In genomic region chr20:18066421-18067333, GRCh38 we compare ENCODE assay signal across 20 cellular contexts. TPM values are rescaled to one million over a fixed set of nuclear protein-coding genes. Genes with fewer than 3 reads are reported as not detected.
DNase-seq lines count a peak whose midpoint lies in the region; ATAC-seq, FAIRE-seq and TF ChIP-seq lines count a peak whose summit lies in the region.
"Had no signal": no experiment of that assay in that cellular context is flagged by ENCODE, and none has a peak within 500 bp of the region (broad histone marks: within the 10 kb centered on the region; RNA-seq: fewer than 3 reads in every experiment).

No MANE protein-coding gene starts in this region.

- H3K36me3 ChIP-seq in BE2C (no peaks in the 10 kb centered on the region), HCT116 (ENCODE audit: control insufficient read depth in 1 of 2, insufficient read depth in 2 of 2, low read length in 2 of 2) (no peaks in the 10 kb centered on the region), mammary epithelial cell (ENCODE audit: insufficient read depth, low read length) (no peaks in the 10 kb centered on the region), hepatocyte (replicated peaks; ENCODE audit: insufficient read depth, low read depth) (no peaks in the 10 kb centered on the region)
- H3K36me3 ChIP-seq: neutrophil, right lobe of liver had no signal

- no TSS peak for BruUV-seq in HCT116 (replicated peaks; lab: Mats Ljungman, UMichigan)
- BruUV-seq in mammary epithelial cell (replicated peaks; lab: Mats Ljungman, UMichigan): no TSS peak

- H2AFZ ChIP-seq in HCT116 (ENCODE audit: low read depth, low read length, poor library complexity, severe bottlenecking) (no peak overlapping the region), mammary epithelial cell (ENCODE audit: low read depth, low read length) (no peak overlapping the region), hepatocyte (no peak overlapping the region)
- H2AFZ ChIP-seq: GM23248 had no signal

- H3K9me2 ChIP-seq in HCT116 (ENCODE audit: insufficient read depth) (no peaks in the 10 kb centered on the region), hepatocyte (replicated peaks; ENCODE audit: insufficient read depth) (no peaks in the 10 kb centered on the region)

- no peak for TF ChIP-seq POLR2A in HCT116 (IDR thresholded peaks at IDR 0.05; ENCODE audit: borderline replicate concordance, extremely low read depth, insufficient read depth, insufficient read length)

- in situ Hi-C loops in mammary epithelial cell (cut with MboI; ENCODE audit: low sequenced_read_pairs in 2 of 2): no loop called here

- CTCF ChIA-PET in HCT116 (lab: Charles Lee): no interaction called here
- CTCF ChIA-PET in mammary epithelial cell (lab: Charles Lee; ENCODE audit: low non-redundant PET): no interaction called here

- H3K27ac ChIP-seq in HCT116 (ENCODE audit: low read depth, low read length) (no peak overlapping the region), mammary epithelial cell (ENCODE audit: insufficient read depth, low read depth, low read length) (no peak overlapping the region), hepatocyte (no peak overlapping the region)
- H3K27ac ChIP-seq: GM23248, neutrophil, right lobe of liver had no signal

- H3K4me2 ChIP-seq in HCT116 (ENCODE audit: low read length): no peak overlapping the region
- H3K4me2 ChIP-seq in mammary epithelial cell (ENCODE audit: insufficient read depth, low read depth, low read length): no peak overlapping the region
- H3K4me2 ChIP-seq in hepatocyte: no peak overlapping the region

- no peaks in the 10 kb centered on the region for H3K79me2 ChIP-seq in HCT116 (ENCODE audit: insufficient read depth, low read length)
- H3K79me2 ChIP-seq in mammary epithelial cell (ENCODE audit: insufficient read depth, low read length): no peaks in the 10 kb centered on the region
- H3K79me2 ChIP-seq in hepatocyte: no peaks in the 10 kb centered on the region

- H3K4me3 ChIP-seq in BE2C (ENCODE audit: low read depth, low read length): no peak overlapping the region
- H3K4me3 ChIP-seq in HCT116 (replicated peaks in 1 of 2; ENCODE audit: low read depth in 1 of 2, low read length in 2 of 2): no peak overlapping the region
- H3K4me3 ChIP-seq in mammary epithelial cell (replicated peaks in 1 of 3; ENCODE audit: insufficient read depth in 1 of 3, low read depth in 2 of 3, low read length in 3 of 3): no peak overlapping the region
- H3K4me3 ChIP-seq in hepatocyte: no peak overlapping the region
- H3K4me3 ChIP-seq: GM23248, right lobe of liver had no signal

- H3K27me3 ChIP-seq in BE2C (peaks cover 28% of the 10 kb centered on the region), HCT116 (ENCODE audit: insufficient read depth, low read length) (0 out of 2 replicates have a peak, but pooled peaks cover 3% of the 10 kb centered on the region), mammary epithelial cell (ENCODE audit: insufficient read depth, low read length) (no peaks in the 10 kb centered on the region), hepatocyte (no peaks in the 10 kb centered on the region)
- H3K27me3 ChIP-seq: right lobe of liver had no signal

- FAIRE-seq in HTR-8/SVneo (lab: Jason Lieb, UNC): no peak

- DNase-seq in BE2C (no peak), HCT116 (ENCODE audit: low read depth, low spot score) (no peak), mammary epithelial cell (no peak), hepatocyte (ENCODE audit: low spot score) (no peak), D341Med (ENCODE audit: low spot score) (no peak), HTR-8/SVneo (ENCODE audit: insufficient read length, low spot score) (no peak)
- DNase-seq: activated CD8-positive, alpha-beta T cell treated with anti-CD3 and anti-CD28 coated beads for 36 hours; activated naive CD8-positive, alpha-beta T cell treated with anti-CD3 and anti-CD28 coated beads, Interleukin-2, amount 10 ng/mL, durations not matched to agents 7 days and 5 days; activated T-cell treated with anti-CD3 and anti-CD28 coated beads, Interleukin-2, amount 50 U/mL, for 72 hours; COR-L47; GM23248; KG1; NCI-H1105; NCI-H2171; T-cell had no signal

- H3K9ac ChIP-seq in HCT116 (ENCODE audit: low read length) (no peak overlapping the region), mammary epithelial cell (ENCODE audit: insufficient read depth, low read length) (no peak overlapping the region)
- H3K9ac ChIP-seq: GM23248 had no signal

- no peak for TF ChIP-seq RAD21 in HCT116 (IDR thresholded peaks at IDR 0.05; ENCODE audit: low read depth)

- dilution Hi-C loops in mammary epithelial cell (cut with HindIII; ENCODE audit: low sequenced_read_pairs): no loop called here

- intact Hi-C loops in HCT116 (cut with micrococcal nuclease): loop anchor here (10.0 kb wide), 1 partner anchor 48 kb away; no protein-coding TSS in a partner anchor
- intact Hi-C loops in mammary epithelial cell (cut with micrococcal nuclease): no loop called here

- WGBS in mammary epithelial cell (ENCODE audit: low coverage, missing lambda C conversion rate): 85% methylated on average over 13 of the region's 13 CpGs
- 81% methylated on average over 13 of the region's 13 CpGs for WGBS in hepatocyte (ENCODE audit: low lambda C conversion rate, missing lambda C conversion rate)

- ATAC-seq in HCT116: no peak
- ATAC-seq in HG02610 (IDR thresholded peaks at IDR 0.05; ENCODE audit: unreplicated experiment): no peak
- ATAC-seq in GM19324 (IDR thresholded peaks at IDR 0.05; ENCODE audit: low FRiP score, unreplicated experiment): no peak
- ATAC-seq: activated CD8-positive, alpha-beta T cell treated with anti-CD3 and anti-CD28 coated beads for 36 hours; activated T-cell treated with anti-CD3 and anti-CD28 coated beads, Interleukin-2, amount 50 U/mL, for 72 hours; right lobe of liver; T-cell had no signal

- H3K9me3 ChIP-seq in BE2C (no peaks in the 10 kb centered on the region), HCT116 (ENCODE audit: control insufficient read depth in 1 of 2, insufficient read depth in 1 of 2, low read depth in 1 of 2, low read length in 2 of 2) (no peaks in the 10 kb centered on the region), mammary epithelial cell (replicated peaks; ENCODE audit: insufficient read depth, low read length) (no peaks in the 10 kb centered on the region), hepatocyte (ENCODE audit: low read depth) (no peaks in the 10 kb centered on the region)
- H3K9me3 ChIP-seq: neutrophil, right lobe of liver had no signal

- no peaks in the 10 kb centered on the region for H3K4me1 ChIP-seq in BE2C
- H3K4me1 ChIP-seq in HCT116 (ENCODE audit: control insufficient read depth in 1 of 2, insufficient read depth in 2 of 2, low read length in 2 of 2): no peaks in the 10 kb centered on the region
- no peaks in the 10 kb centered on the region for H3K4me1 ChIP-seq in mammary epithelial cell (ENCODE audit: insufficient read depth, low read length)
- no peaks in the 10 kb centered on the region for H3K4me1 ChIP-seq in hepatocyte (ENCODE audit: insufficient read depth)
- H3K4me1 ChIP-seq: right lobe of liver had no signal

- POLR2A ChIA-PET in HCT116 (lab: Charles Lee): no interaction called here

- RAD21 ChIA-PET in HCT116 (lab: Charles Lee; ENCODE audit: low non-redundant PET in 1 of 2, low total read pairs in 2 of 2, uncharacterized antibody in 2 of 2, unreplicated experiment in 2 of 2): no interaction called here

- TF ChIP-seq CTCF in BE2C (IDR thresholded peaks at IDR 0.05; ENCODE audit: low read depth, low read length) (peak; percentile 22; the same call in 1 of the 2 replicates), HCT116 (IDR thresholded peaks at IDR 0.05 in 2 of 3, conservative IDR thresholded peaks at IDR 0.05 in 1 of 3; ENCODE audit: borderline replicate concordance in 1 of 3, insufficient read depth in 1 of 3, low read depth in 2 of 3, low read length in 2 of 3) (peak in 2 of 3 experiments; percentile 14 to 24; a peak in 1 of 6 replicates), mammary epithelial cell (conservative IDR thresholded peaks at IDR 0.05 in 1 of 2, IDR thresholded peaks at IDR 0.05 in 1 of 2; ENCODE audit: extremely low read depth in 1 of 2, insufficient read depth in 1 of 2, low read depth in 1 of 2, low read length in 2 of 2) (peak; percentile 15 to 23), hepatocyte (IDR thresholded peaks at IDR 0.05; ENCODE audit: poor library complexity) (peak; percentile 8)

- H4K20me1 ChIP-seq in HCT116 (ENCODE audit: insufficient read depth) (no peaks in the 10 kb centered on the region), mammary epithelial cell (ENCODE audit: insufficient read depth, low read length) (no peaks in the 10 kb centered on the region), hepatocyte (ENCODE audit: insufficient read depth, poor library complexity, severe bottlenecking) (no peaks in the 10 kb centered on the region)

TF ChIP-seq in HCT116, 20 proteins besides CTCF, POLR2A, EP300 and RAD21:
- TF ChIP-seq TCF7L2 (IDR thresholded peaks at IDR 0.05; ENCODE audit: borderline replicate concordance, extremely low read depth, insufficient read depth, insufficient read length) (no peak), ZNF274 (IDR thresholded peaks at IDR 0.05; ENCODE audit: low read depth, low read length) (no peak)

RNA-seq across cellular contexts. Expression of gene OVOL2, which starts 9.0 kb away (rescaled TPM):
- polyA plus RNA-seq in BE2C (2012; ENCODE audit: insufficient read depth, insufficient read length, low read depth): not detected
- total RNA-seq in HCT116 (2021; ENCODE audit: unreplicated experiment) (0.86 TPM), mammary epithelial cell (1 to 10 TPM; 2.0 to 7.5 TPM), hepatocyte (1.4 and 2.9 TPM in 2 replicates)
- 0.27 and 0.99 TPM in 2 replicates for polyA plus RNA-seq in HCT116 (2012)
- polyA plus RNA-seq in mammary epithelial cell (6.1 TPM), hepatocyte (1.9 and 4.2 TPM in 2 replicates)
- 4.7 TPM for polyA minus RNA-seq in mammary epithelial cell
- total RNA-seq: activated CD8-positive, alpha-beta T cell treated with anti-CD3 and anti-CD28 coated beads for 36 hours; activated naive CD8-positive, alpha-beta T cell treated with anti-CD3 and anti-CD28 coated beads, Interleukin-2, amount 10 ng/mL, durations not matched to agents 7 days and 5 days; GM23248; subcutaneous adipose tissue; T-cell had no signal
- polyA plus RNA-seq: GM23248 had no signal
